16 cellular contexts compared by ENCODE assay signal in genomic region chr2:44906972-44907371, GRCh38. TPM values are rescaled to one million over a fixed set of nuclear protein-coding genes. Genes with fewer than 3 reads are reported as not detected.
DNase-seq lines count a peak whose midpoint lies in the region; ATAC-seq and TF ChIP-seq lines count a peak whose summit lies in the region.
"Had no signal": no experiment of that assay in that cellular context is flagged by ENCODE, and none has a peak within 500 bp of the region (broad histone marks: within the 10 kb centered on the region; RNA-seq: fewer than 3 reads in every experiment).

No MANE protein-coding gene starts in this region.

- H4K20me1 ChIP-seq in GM23338 (replicated peaks; ENCODE audit: insufficient read depth): no peaks in the 10 kb centered on the region

- TF ChIP-seq POLR2A in GM18505 (IDR thresholded peaks at IDR 0.05; ENCODE audit: borderline replicate concordance, extremely low read depth, insufficient read depth, insufficient read length): no peak

- H3K27ac ChIP-seq in GM23338 (ENCODE audit: low read depth): no peak overlapping the region
- no peak overlapping the region for H3K27ac ChIP-seq in RWPE2 (ENCODE audit: poor library complexity, severe bottlenecking)
- H3K27ac ChIP-seq: GM23248 had no signal

- H3K9me3 Mint-ChIP-seq in GM23338: peaks cover 21% of the 10 kb centered on the region
- peaks cover 4% of the 10 kb centered on the region for H3K9me3 Mint-ChIP-seq in stimulated activated effector memory CD8-positive, alpha-beta T cell treated with anti-CD3 and anti-CD28 coated beads, Interleukin-12 subunit alpha, Interleukin-12 subunit beta, amount 100 ng/mL, for 72 hours

- H3K79me2 ChIP-seq in GM23338 (replicated peaks; ENCODE audit: insufficient read depth): no peaks in the 10 kb centered on the region

- 0 out of 2 replicates have a peak, but pooled peaks cover 7% of the 10 kb centered on the region for H3K9me2 ChIP-seq in GM23338 (ENCODE audit: insufficient read depth)

- DNase-seq in BE2C (peak; percentile 21), GM23338 (ENCODE audit: low spot score) (no peak), RWPE2 (ENCODE audit: low spot score) (no peak), myocyte (ENCODE audit: low read depth) (peak; percentile 69), NOMO-1 (lab: John Stamatoyannopoulos, UW; ENCODE audit: unreplicated experiment in 2 of 2) (no peak)
- DNase-seq in stimulated activated effector memory CD8-positive, alpha-beta T cell treated with anti-CD3 and anti-CD28 coated beads, Interleukin-12 subunit alpha, Interleukin-12 subunit beta, amount 100 ng/mL, for 72 hours (ENCODE audit: low spot score in 2 of 2): no peak
- DNase-seq: CD8-positive, alpha-beta T cell; GM23248; Karpas-422; MV-4-11; NCI-H1436; NCI-H2107; SHP77 had no signal

- no peak overlapping the region for H3K4me3 ChIP-seq in BE2C (ENCODE audit: low read depth, low read length)
- no peak overlapping the region for H3K4me3 ChIP-seq in GM23338
- H3K4me3 ChIP-seq in RWPE2 (ENCODE audit: severe bottlenecking): no peak overlapping the region
- H3K4me3 ChIP-seq: GM23248 had no signal

- H3K9me3 ChIP-seq in BE2C (no peaks in the 10 kb centered on the region; the same call in 1 of the 2 replicates), RWPE2 (ENCODE audit: severe bottlenecking) (no peaks in the 10 kb centered on the region)

- H3K36me3 ChIP-seq in BE2C: no peaks in the 10 kb centered on the region
- H3K36me3 ChIP-seq in GM23338 (ENCODE audit: insufficient read depth): no peaks in the 10 kb centered on the region
- H3K36me3 ChIP-seq in RWPE2 (ENCODE audit: low read depth): no peaks in the 10 kb centered on the region

- no peak overlapping the region for H3K4me2 ChIP-seq in GM23338

- TF ChIP-seq CTCF in BE2C (IDR thresholded peaks at IDR 0.05; ENCODE audit: low read depth, low read length) (no peak), GM23338 (conservative IDR thresholded peaks at IDR 0.05; ENCODE audit: low read depth in 2 of 2) (no peak), RWPE2 (IDR thresholded peaks at IDR 0.05; ENCODE audit: poor library complexity, severe bottlenecking) (no peak)

- H2AFZ ChIP-seq in GM23338: peak overlapping the region; percentile 81
- H2AFZ ChIP-seq: GM23248 had no signal

- H3K36me3 Mint-ChIP-seq in GM23338 (ENCODE audit: low read depth): peaks cover 9% of the 10 kb centered on the region; the same call in 2 of the 3 replicates
- no peaks in the 10 kb centered on the region for H3K36me3 Mint-ChIP-seq in stimulated activated effector memory CD8-positive, alpha-beta T cell treated with anti-CD3 and anti-CD28 coated beads, Interleukin-12 subunit alpha, Interleukin-12 subunit beta, amount 100 ng/mL, for 72 hours

- H3K4me1 ChIP-seq in BE2C: no peaks in the 10 kb centered on the region
- peaks cover 7% of the 10 kb centered on the region; the same call in 1 of the 2 replicates for H3K4me1 ChIP-seq in GM23338 (ENCODE audit: insufficient read depth)
- peaks cover 3% of the 10 kb centered on the region for H3K4me1 ChIP-seq in RWPE2 (ENCODE audit: insufficient read depth, poor library complexity, severe bottlenecking)

- H3K27ac Mint-ChIP-seq in GM23338: no peak overlapping the region
- H3K27ac Mint-ChIP-seq in stimulated activated effector memory CD8-positive, alpha-beta T cell treated with anti-CD3 and anti-CD28 coated beads, Interleukin-12 subunit alpha, Interleukin-12 subunit beta, amount 100 ng/mL, for 72 hours: no peak overlapping the region
- H3K27ac Mint-ChIP-seq: CD8-positive, alpha-beta T cell had no signal

- H3K4me1 Mint-ChIP-seq in GM23338: 0 out of 3 replicates have a peak, but pooled peaks cover 3% of the 10 kb centered on the region
- no peaks in the 10 kb centered on the region for H3K4me1 Mint-ChIP-seq in stimulated activated effector memory CD8-positive, alpha-beta T cell treated with anti-CD3 and anti-CD28 coated beads, Interleukin-12 subunit alpha, Interleukin-12 subunit beta, amount 100 ng/mL, for 72 hours

- H3K27me3 ChIP-seq in BE2C (no peaks in the 10 kb centered on the region), GM23338 (ENCODE audit: insufficient read depth) (no peaks in the 10 kb centered on the region), RWPE2 (ENCODE audit: insufficient read depth, poor library complexity, severe bottlenecking) (no peaks in the 10 kb centered on the region)

- ATAC-seq in GM23338 (peak; percentile 63), RWPE2 (ENCODE audit: low read depth) (peak; percentile 38; the same call in 1 of the 3 replicates), GM18505 (IDR thresholded peaks at IDR 0.05; ENCODE audit: unreplicated experiment) (no peak), GM18868 (IDR thresholded peaks at IDR 0.05; ENCODE audit: unreplicated experiment) (no peak)
- no peak for ATAC-seq in stimulated activated effector memory CD8-positive, alpha-beta T cell treated with anti-CD3 and anti-CD28 coated beads, Interleukin-12 subunit alpha, Interleukin-12 subunit beta, amount 100 ng/mL, for 72 hours
- ATAC-seq: CD8-positive, alpha-beta T cell had no signal

- H3F3A ChIP-seq in GM23338 (replicated peaks; ENCODE audit: low read depth): no peaks in the 10 kb centered on the region

- H3K4me3 Mint-ChIP-seq in GM23338: no peak overlapping the region
- H3K4me3 Mint-ChIP-seq in stimulated activated effector memory CD8-positive, alpha-beta T cell treated with anti-CD3 and anti-CD28 coated beads, Interleukin-12 subunit alpha, Interleukin-12 subunit beta, amount 100 ng/mL, for 72 hours: no peak overlapping the region
- H3K4me3 Mint-ChIP-seq: CD8-positive, alpha-beta T cell had no signal

- H3K27me3 Mint-ChIP-seq in GM23338 (ENCODE audit: insufficient read depth, low read depth, poor library complexity): peaks cover 7% of the 10 kb centered on the region

TF ChIP-seq in GM23338, 12 proteins besides CTCF, POLR2A, EP300 and RAD21 (continues in another document):
- no peak for TF ChIP-seq POLR2AphosphoS5 (IDR thresholded peaks at IDR 0.05; ENCODE audit: low read depth)
- no peak for TF ChIP-seq EZH2phosphoT487 (IDR thresholded peaks at IDR 0.05; ENCODE audit: unreplicated experiment)
- TF ChIP-seq ZNF114 (CRISPR knock-in tag; IDR thresholded peaks at IDR 0.05): no peak
- no peak for TF ChIP-seq CREB1 (CRISPR knock-in tag; IDR thresholded peaks at IDR 0.05; ENCODE audit: low read depth)
- no peak for TF ChIP-seq REST (IDR thresholded peaks at IDR 0.05; ENCODE audit: unreplicated experiment)
- TF ChIP-seq ETS1 (IDR thresholded peaks at IDR 0.05): no peak
- no peak for TF ChIP-seq STAT1 (IDR thresholded peaks at IDR 0.05; ENCODE audit: unreplicated experiment)
- TF ChIP-seq EZH2 (IDR thresholded peaks at IDR 0.05; ENCODE audit: low read depth, unreplicated experiment): no peak
- no peak for TF ChIP-seq JUNB (IDR thresholded peaks at IDR 0.05; ENCODE audit: unreplicated experiment)
- TF ChIP-seq ZNF331 (CRISPR knock-in tag; IDR thresholded peaks at IDR 0.05; ENCODE audit: low read depth): no peak

RNA-seq across cellular contexts. Expression of gene SIX3, which starts 34.5 kb away (rescaled TPM):
- 30.4 TPM for polyA plus RNA-seq in BE2C (2012; ENCODE audit: insufficient read depth, insufficient read length, low read depth)
- total RNA-seq in GM23338 (2014; rRNA removed; shearing (Covaris generic)): 0.28 TPM in 1 of 2 replicates, not detected in the other
- 0.21 and 0.37 TPM in 2 replicates for polyA plus RNA-seq in GM23338 (2016; fragmentation: Nextera tagmentation; extraction: Ambion mirVana)
- total RNA-seq in myocyte: not detected in 2 replicates
- 0.06 TPM for polyA plus RNA-seq in myocyte (2012)
- total RNA-seq: GM23248 had no signal
- polyA plus RNA-seq: BJ, GM23248 had no signal

Comparison
In these comparisons a context has a peak if more than half of its experiments do, and no peak if none do; other contexts are left out.
1. DNase-seq: peak in BE2C (single experiment) and myocyte (single experiment); none in GM23338 (single experiment), RWPE2 (single experiment), NOMO-1 (0 of 2) and stimulated activated effector memory CD8-positive, alpha-beta T cell treated with anti-CD3 and anti-CD28 coated beads, Interleukin-12 subunit alpha, Interleukin-12 subunit beta, amount 100 ng/mL, for 72 hours (0 of 2).
2. ATAC-seq: peak in GM23338 (single experiment) and RWPE2 (single experiment); none in GM18505 (single experiment), GM18868 (single experiment) and stimulated activated effector memory CD8-positive, alpha-beta T cell treated with anti-CD3 and anti-CD28 coated beads, Interleukin-12 subunit alpha, Interleukin-12 subunit beta, amount 100 ng/mL, for 72 hours (single experiment).